Comparison of ENCODE assay signal across 30 cellular contexts in genomic region chr16:54673353-54673752, GRCh38.
"Had no signal": no experiment of that assay in that cellular context is flagged by ENCODE, and none has a peak within 500 bp of the region (broad histone marks: within the 10 kb centered on the region; RNA-seq: fewer than 3 reads in every experiment).

No MANE protein-coding gene starts in this region.

- H3K27me3 ChIP-seq: adrenal gland, cardiac muscle cell, Peyer's patch, SJSA1 had no signal

- H3K9me3 ChIP-seq: adrenal gland, Peyer's patch, SJSA1, SK-N-SH had no signal

- H3K4me3 ChIP-seq: adrenal gland, cardiac muscle cell, Peyer's patch, SJSA1 had no signal

- DNase-seq: activated CD4-positive, alpha-beta T cell treated with anti-CD3 and anti-CD28 coated beads for 36 hours; activated CD4-positive, alpha-beta T cell treated with anti-CD3 and anti-CD28 coated beads, Interleukin-2, amount 10 ng/mL, durations not matched to agents 7 days and 5 days; activated CD4-positive, alpha-beta T cell treated with anti-CD3 and anti-CD28 coated beads, Interleukin-2, amount 50 U/mL, for 48 hours; activated CD8-positive, alpha-beta memory T cell treated with anti-CD3 and anti-CD28 coated beads, Interleukin-2, amount 50 U/mL, for 4 hours; activated CD8-positive, alpha-beta T cell treated with anti-CD3 and anti-CD28 coated beads, Interleukin-2, amount 10 ng/mL, durations not matched to agents 7 days and 5 days; activated gamma-delta T cell treated with Interleukin-2 at 50 U/mL for 16 hours; activated naive CD4-positive, alpha-beta T cell treated with anti-CD3 and anti-CD28 coated beads for 36 hours; activated T-cell treated with anti-CD3 and anti-CD28 coated beads for 4 hours; activated T-cell treated with anti-CD3 and anti-CD28 coated beads, Interleukin-2, amount 50 U/mL, for 4 hours; adrenal gland; Karpas-422; KBM-7; NCI-H1105; NCI-H1417 treated with DMSO at 0.1 percent for 48 hours; NCI-H187 treated with DMSO at 0.1 percent for 48 hours; NCI-H2081; NCI-H2171 treated with DMSO at 0.1 percent for 48 hours; NCI-H226; NCI-H446 treated with DMSO at 0.1 percent for 48 hours; NCI-H524; NCI-H69; Peyer's patch; RPMI8226; SHP77 treated with DMSO at 0.1 percent for 48 hours; SK-N-SH had no signal

- H3K36me3 ChIP-seq: adrenal gland, cardiac muscle cell, Peyer's patch, SJSA1 had no signal

- ATAC-seq: activated CD4-positive, alpha-beta T cell treated with anti-CD3 and anti-CD28 coated beads for 36 hours; activated CD4-positive, CD25-positive, alpha-beta regulatory T cell treated with anti-CD3 and anti-CD28 coated beads, Interleukin-2, amount 50 U/mL, for 24 hours; activated CD8-positive, alpha-beta T cell treated with anti-CD3 and anti-CD28 coated beads, Interleukin-2, amount 10 ng/mL, durations not matched to agents 7 days and 5 days; activated naive CD4-positive, alpha-beta T cell treated with anti-CD3 and anti-CD28 coated beads, Interleukin-2, amount 50 U/mL, for 72 hours; activated T-cell treated with anti-CD3 and anti-CD28 coated beads, Interleukin-2, amount 50 U/mL, for 4 hours; WTC11 had no signal

- H3K4me1 ChIP-seq: adrenal gland, Peyer's patch, SJSA1 had no signal

- H3K27ac ChIP-seq: adrenal gland, cardiac muscle cell, Peyer's patch, SJSA1 had no signal
